ENCODE assay signal across 1 cellular context in the genomic region with DNA sequence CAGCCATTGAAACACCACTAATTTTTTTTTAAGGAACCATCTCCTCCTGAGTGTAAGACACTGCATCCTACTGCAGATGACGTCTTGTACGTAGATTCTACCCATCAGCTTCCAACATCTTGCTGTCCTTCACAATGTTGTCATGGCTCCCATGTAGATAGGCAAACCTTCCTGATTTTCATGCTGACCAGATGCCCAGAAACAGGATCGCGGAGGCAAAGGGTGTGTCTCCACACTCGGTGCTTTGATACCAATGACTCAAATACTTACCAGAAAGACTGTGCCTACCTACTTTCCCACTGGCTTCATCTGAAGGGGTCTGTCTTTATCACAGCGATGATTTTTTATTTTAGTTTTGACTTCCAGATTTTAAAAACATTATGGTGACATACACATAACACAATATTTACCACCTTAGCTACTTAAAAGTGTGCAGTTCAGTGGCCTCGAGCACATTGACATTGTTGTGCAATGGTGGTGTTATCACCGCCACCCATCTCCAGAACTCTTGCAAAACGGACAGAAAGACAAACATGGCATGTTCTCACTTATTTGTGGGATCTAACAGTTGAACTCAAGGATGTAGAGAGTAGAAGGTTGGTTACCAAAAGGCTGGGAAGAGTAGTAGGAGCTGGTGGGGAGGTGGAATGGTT.
TF ChIP-seq lines count a peak whose summit lies in the region.

No MANE protein-coding gene starts in this region.

TF ChIP-seq in HepG2, 621 proteins besides CTCF, POLR2A, EP300 and RAD21 (continued from another document and continues in another):
- no peak for TF ChIP-seq YY1 (IDR thresholded peaks at IDR 0.05; ENCODE audit: insufficient read depth, insufficient replicate concordance, low read depth, low read length)
- no peak for TF ChIP-seq MAF1 (CRISPR knock-in tag; IDR thresholded peaks at IDR 0.05; ENCODE audit: borderline replicate concordance)
- TF ChIP-seq EZH2 (conservative IDR thresholded peaks at IDR 0.05; ENCODE audit: low read depth, low read length), result no peak
- peak; percentile 95; the same call in 1 of the 2 replicates for TF ChIP-seq ZFP1 (CRISPR knock-in tag; IDR thresholded peaks at IDR 0.05)
- TF ChIP-seq, protein P1, sequence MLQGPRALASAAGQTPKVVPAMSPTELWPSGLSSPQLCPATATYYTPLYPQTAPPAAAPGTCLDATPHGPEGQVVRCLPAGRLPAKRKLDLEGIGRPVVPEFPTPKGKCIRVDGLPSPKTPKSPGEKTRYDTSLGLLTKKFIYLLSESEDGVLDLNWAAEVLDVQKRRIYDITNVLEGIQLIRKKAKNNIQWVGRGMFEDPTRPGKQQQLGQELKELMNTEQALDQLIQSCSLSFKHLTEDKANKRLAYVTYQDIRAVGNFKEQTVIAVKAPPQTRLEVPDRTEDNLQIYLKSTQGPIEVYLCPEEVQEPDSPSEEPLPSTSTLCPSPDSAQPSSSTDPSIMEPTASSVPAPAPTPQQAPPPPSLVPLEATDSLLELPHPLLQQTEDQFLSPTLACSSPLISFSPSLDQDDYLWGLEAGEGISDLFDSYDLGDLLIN (CRISPR knock-in tag; IDR thresholded peaks at IDR 0.05; ENCODE audit: borderline replicate concordance), result no peak
- TF ChIP-seq DNMT1 (CRISPR knock-in tag; IDR thresholded peaks at IDR 0.05), result no peak
- no peak for TF ChIP-seq KDM5A (IDR thresholded peaks at IDR 0.05; ENCODE audit: borderline replicate concordance, low read length)
- peak; percentile 72; the same call in 1 of the 2 replicates for TF ChIP-seq ZNF670 (CRISPR knock-in tag; IDR thresholded peaks at IDR 0.05; ENCODE audit: borderline replicate concordance)
- peak; percentile 77; the same call in 1 of the 2 replicates for TF ChIP-seq ZSCAN21 (CRISPR knock-in tag; IDR thresholded peaks at IDR 0.05; ENCODE audit: borderline replicate concordance)
- TF ChIP-seq ZNF572 (CRISPR knock-in tag; IDR thresholded peaks at IDR 0.05), result no peak
- no peak for TF ChIP-seq SYNCRIP (IDR thresholded peaks at IDR 0.05; ENCODE audit: insufficient read depth, low read depth, low read length)
- no peak for TF ChIP-seq POLR2AphosphoS2 (IDR thresholded peaks at IDR 0.05; ENCODE audit: low read depth, low read length)
- TF ChIP-seq ZNF354B (CRISPR knock-in tag; IDR thresholded peaks at IDR 0.05), result peak; percentile 62; the same call in 1 of the 2 replicates
- TF ChIP-seq ZNF547 (CRISPR knock-in tag; IDR thresholded peaks at IDR 0.05), result peak; percentile 84
- TF ChIP-seq RFXAP (CRISPR knock-in tag; IDR thresholded peaks at IDR 0.05; ENCODE audit: borderline replicate concordance), result peak; percentile 80; the same call in 1 of the 2 replicates
- TF ChIP-seq, protein P2, sequence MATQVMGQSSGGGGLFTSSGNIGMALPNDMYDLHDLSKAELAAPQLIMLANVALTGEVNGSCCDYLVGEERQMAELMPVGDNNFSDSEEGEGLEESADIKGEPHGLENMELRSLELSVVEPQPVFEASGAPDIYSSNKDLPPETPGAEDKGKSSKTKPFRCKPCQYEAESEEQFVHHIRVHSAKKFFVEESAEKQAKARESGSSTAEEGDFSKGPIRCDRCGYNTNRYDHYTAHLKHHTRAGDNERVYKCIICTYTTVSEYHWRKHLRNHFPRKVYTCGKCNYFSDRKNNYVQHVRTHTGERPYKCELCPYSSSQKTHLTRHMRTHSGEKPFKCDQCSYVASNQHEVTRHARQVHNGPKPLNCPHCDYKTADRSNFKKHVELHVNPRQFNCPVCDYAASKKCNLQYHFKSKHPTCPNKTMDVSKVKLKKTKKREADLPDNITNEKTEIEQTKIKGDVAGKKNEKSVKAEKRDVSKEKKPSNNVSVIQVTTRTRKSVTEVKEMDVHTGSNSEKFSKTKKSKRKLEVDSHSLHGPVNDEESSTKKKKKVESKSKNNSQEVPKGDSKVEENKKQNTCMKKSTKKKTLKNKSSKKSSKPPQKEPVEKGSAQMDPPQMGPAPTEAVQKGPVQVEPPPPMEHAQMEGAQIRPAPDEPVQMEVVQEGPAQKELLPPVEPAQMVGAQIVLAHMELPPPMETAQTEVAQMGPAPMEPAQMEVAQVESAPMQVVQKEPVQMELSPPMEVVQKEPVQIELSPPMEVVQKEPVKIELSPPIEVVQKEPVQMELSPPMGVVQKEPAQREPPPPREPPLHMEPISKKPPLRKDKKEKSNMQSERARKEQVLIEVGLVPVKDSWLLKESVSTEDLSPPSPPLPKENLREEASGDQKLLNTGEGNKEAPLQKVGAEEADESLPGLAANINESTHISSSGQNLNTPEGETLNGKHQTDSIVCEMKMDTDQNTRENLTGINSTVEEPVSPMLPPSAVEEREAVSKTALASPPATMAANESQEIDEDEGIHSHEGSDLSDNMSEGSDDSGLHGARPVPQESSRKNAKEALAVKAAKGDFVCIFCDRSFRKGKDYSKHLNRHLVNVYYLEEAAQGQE (IDR thresholded peaks at IDR 0.05; ENCODE audit: borderline replicate concordance in 1 of 2, low read depth in 1 of 2, low read length in 2 of 2), result peak in 1 of 2 experiments; percentile 64; a peak in 1 of 4 replicates
- peak; percentile 97 for TF ChIP-seq MED8 (CRISPR knock-in tag; IDR thresholded peaks at IDR 0.05; ENCODE audit: insufficient replicate concordance)
- TF ChIP-seq ZNF160 (CRISPR knock-in tag; IDR thresholded peaks at IDR 0.05), result peak; percentile 89; the same call in 1 of the 2 replicates
- peak; percentile 46; the same call in 1 of the 2 replicates for TF ChIP-seq ZNF629 (CRISPR knock-in tag; conservative IDR thresholded peaks at IDR 0.05)
- no peak for TF ChIP-seq ZNF530 (CRISPR knock-in tag; IDR thresholded peaks at IDR 0.05; ENCODE audit: low read depth)
- TF ChIP-seq SP4 (CRISPR knock-in tag; IDR thresholded peaks at IDR 0.05), result no peak
- peak; percentile 100 for TF ChIP-seq GATAD2A (CRISPR knock-in tag; IDR thresholded peaks at IDR 0.05)
- peak; percentile 84; the same call in 1 of the 2 replicates for TF ChIP-seq GLI4 (CRISPR knock-in tag; IDR thresholded peaks at IDR 0.05; ENCODE audit: borderline replicate concordance)
- TF ChIP-seq FOXJ3 (CRISPR knock-in tag; IDR thresholded peaks at IDR 0.05; ENCODE audit: borderline replicate concordance), result peak; percentile 97; the same call in 1 of the 2 replicates
- peak; percentile 99 for TF ChIP-seq NFKBIZ (CRISPR knock-in tag; IDR thresholded peaks at IDR 0.05)
- TF ChIP-seq, protein P3, sequence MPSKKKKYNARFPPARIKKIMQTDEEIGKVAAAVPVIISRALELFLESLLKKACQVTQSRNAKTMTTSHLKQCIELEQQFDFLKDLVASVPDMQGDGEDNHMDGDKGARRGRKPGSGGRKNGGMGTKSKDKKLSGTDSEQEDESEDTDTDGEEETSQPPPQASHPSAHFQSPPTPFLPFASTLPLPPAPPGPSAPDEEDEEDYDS (CRISPR knock-in tag; IDR thresholded peaks at IDR 0.05), result peak; percentile 83
- TF ChIP-seq EEA1 (CRISPR knock-in tag; IDR thresholded peaks at IDR 0.05; ENCODE audit: borderline replicate concordance), result no peak
- TF ChIP-seq, protein P4, sequence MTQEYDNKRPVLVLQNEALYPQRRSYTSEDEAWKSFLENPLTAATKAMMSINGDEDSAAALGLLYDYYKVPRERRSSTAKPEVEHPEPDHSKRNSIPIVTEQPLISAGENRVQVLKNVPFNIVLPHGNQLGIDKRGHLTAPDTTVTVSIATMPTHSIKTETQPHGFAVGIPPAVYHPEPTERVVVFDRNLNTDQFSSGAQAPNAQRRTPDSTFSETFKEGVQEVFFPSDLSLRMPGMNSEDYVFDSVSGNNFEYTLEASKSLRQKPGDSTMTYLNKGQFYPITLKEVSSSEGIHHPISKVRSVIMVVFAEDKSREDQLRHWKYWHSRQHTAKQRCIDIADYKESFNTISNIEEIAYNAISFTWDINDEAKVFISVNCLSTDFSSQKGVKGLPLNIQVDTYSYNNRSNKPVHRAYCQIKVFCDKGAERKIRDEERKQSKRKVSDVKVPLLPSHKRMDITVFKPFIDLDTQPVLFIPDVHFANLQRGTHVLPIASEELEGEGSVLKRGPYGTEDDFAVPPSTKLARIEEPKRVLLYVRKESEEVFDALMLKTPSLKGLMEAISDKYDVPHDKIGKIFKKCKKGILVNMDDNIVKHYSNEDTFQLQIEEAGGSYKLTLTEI (CRISPR knock-in tag; conservative IDR thresholded peaks at IDR 0.05), result no peak
- TF ChIP-seq ZSCAN9 (CRISPR knock-in tag; IDR thresholded peaks at IDR 0.05; ENCODE audit: borderline replicate concordance), result peak; percentile 95
- TF ChIP-seq TRIM24 (CRISPR knock-in tag; IDR thresholded peaks at IDR 0.05), result peak; percentile 99
- TF ChIP-seq, protein P5, sequence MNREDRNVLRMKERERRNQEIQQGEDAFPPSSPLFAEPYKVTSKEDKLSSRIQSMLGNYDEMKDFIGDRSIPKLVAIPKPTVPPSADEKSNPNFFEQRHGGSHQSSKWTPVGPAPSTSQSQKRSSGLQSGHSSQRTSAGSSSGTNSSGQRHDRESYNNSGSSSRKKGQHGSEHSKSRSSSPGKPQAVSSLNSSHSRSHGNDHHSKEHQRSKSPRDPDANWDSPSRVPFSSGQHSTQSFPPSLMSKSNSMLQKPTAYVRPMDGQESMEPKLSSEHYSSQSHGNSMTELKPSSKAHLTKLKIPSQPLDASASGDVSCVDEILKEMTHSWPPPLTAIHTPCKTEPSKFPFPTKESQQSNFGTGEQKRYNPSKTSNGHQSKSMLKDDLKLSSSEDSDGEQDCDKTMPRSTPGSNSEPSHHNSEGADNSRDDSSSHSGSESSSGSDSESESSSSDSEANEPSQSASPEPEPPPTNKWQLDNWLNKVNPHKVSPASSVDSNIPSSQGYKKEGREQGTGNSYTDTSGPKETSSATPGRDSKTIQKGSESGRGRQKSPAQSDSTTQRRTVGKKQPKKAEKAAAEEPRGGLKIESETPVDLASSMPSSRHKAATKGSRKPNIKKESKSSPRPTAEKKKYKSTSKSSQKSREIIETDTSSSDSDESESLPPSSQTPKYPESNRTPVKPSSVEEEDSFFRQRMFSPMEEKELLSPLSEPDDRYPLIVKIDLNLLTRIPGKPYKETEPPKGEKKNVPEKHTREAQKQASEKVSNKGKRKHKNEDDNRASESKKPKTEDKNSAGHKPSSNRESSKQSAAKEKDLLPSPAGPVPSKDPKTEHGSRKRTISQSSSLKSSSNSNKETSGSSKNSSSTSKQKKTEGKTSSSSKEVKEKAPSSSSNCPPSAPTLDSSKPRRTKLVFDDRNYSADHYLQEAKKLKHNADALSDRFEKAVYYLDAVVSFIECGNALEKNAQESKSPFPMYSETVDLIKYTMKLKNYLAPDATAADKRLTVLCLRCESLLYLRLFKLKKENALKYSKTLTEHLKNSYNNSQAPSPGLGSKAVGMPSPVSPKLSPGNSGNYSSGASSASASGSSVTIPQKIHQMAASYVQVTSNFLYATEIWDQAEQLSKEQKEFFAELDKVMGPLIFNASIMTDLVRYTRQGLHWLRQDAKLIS (CRISPR knock-in tag; IDR thresholded peaks at IDR 0.05), result peak; percentile 93; the same call in 1 of the 2 replicates
- 0 out of 2 replicates have a peak, but pooled peaks have one; percentile 53 for TF ChIP-seq MBD4 (IDR thresholded peaks at IDR 0.05; ENCODE audit: borderline replicate concordance, low read length)
- TF ChIP-seq HNRNPL (IDR thresholded peaks at IDR 0.05; ENCODE audit: low read depth, low read length), result no peak
- peak; percentile 89; the same call in 1 of the 2 replicates for TF ChIP-seq ZNF292 (CRISPR knock-in tag; IDR thresholded peaks at IDR 0.05; ENCODE audit: borderline replicate concordance, low read depth)
- TF ChIP-seq GTF3A (CRISPR knock-in tag; conservative IDR thresholded peaks at IDR 0.05), result no peak
- peak; percentile 85; the same call in 1 of the 2 replicates for TF ChIP-seq YEATS4 (CRISPR knock-in tag; IDR thresholded peaks at IDR 0.05; ENCODE audit: borderline replicate concordance)
- TF ChIP-seq, protein P6, sequence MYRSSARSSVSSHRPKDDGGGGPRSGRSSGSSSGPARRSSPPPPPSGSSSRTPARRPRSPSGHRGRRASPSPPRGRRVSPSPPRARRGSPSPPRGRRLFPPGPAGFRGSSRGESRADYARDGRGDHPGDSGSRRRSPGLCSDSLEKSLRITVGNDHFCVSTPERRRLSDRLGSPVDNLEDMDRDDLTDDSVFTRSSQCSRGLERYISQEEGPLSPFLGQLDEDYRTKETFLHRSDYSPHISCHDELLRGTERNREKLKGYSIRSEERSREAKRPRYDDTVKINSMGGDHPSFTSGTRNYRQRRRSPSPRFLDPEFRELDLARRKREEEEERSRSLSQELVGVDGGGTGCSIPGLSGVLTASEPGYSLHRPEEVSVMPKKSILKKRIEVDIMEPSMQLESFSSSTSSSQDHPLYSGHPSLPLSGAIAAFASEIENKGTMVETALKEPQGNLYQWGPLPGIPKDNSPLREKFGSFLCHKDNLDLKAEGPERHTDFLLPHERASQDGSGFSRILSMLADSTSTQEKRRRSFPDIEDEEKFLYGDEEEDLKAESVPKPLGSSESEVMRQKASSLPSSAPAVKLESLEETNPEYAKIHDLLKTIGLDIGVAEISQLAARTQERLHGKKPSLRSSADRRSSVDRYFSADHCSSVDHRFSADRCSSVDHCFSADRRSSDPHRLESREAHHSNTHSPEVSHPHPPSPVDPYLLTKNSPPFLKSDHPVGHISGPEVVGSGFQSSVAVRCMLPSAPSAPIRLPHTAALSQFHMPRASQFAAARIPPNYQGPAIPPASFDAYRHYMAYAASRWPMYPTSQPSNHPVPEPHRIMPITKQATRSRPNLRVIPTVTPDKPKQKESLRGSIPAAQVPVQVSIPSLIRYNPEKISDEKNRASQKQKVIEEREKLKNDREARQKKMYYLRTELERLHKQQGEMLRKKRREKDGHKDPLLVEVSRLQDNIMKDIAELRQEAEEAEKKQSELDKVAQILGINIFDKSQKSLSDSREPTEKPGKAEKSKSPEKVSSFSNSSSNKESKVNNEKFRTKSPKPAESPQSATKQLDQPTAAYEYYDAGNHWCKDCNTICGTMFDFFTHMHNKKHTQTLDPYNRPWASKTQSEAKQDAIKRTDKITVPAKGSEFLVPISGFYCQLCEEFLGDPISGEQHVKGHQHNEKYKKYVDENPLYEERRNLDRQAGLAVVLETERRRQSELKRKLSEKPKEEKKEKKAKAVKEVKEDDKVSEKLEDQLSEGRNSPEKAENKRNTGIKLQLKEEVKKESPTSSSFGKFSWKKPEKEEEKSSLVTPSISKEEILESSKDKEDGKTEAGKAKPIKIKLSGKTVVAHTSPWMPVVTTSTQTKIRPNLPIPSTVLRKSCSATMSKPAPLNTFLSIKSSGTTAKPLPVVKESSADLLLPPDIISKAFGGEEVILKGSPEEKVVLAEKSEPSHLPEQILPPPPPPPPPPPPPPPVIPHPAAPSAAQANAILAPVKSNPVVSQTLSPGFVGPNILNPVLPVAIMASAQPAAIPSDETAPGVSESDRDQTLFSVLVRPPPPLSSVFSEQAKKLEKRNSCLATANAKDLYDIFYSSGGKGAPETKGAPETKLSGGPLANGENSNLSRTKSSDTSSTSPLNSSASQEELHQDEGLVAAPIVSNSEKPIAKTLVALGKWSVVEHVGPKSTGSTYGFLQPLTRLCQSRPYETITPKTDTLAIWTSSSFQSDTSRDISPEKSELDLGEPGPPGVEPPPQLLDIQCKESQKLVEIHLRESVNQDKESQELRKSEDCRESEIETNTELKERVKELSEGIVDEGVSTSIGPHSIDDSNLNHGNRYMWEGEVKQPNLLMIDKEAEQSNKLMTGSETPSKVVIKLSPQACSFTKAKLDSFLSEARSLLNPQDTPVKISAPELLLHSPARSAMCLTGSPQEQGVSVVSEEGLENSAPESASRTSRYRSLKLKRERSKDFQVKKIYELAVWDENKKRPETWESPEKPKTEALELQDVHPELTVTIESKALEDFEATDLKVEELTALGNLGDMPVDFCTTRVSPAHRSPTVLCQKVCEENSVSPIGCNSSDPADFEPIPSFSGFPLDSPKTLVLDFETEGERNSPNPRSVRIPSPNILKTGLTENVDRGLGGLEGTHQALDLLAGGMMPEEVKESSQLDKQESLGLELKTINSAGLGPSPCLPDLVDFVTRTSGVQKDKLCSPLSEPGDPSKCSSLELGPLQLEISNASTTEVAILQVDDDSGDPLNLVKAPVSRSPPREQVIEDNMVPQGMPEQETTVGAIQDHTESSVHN (CRISPR knock-in tag; IDR thresholded peaks at IDR 0.05), result 0 out of 2 replicates have a peak, but pooled peaks have one; percentile 60
- no peak for TF ChIP-seq PCBP1 (IDR thresholded peaks at IDR 0.05; ENCODE audit: borderline replicate concordance, low read depth, low read length)
- TF ChIP-seq ZNF782 (CRISPR knock-in tag; IDR thresholded peaks at IDR 0.05; ENCODE audit: borderline replicate concordance), result no peak; the same call in 1 of the 2 replicates
